ENCODE assay signal across 8 cellular contexts in genomic region chr16:88430185-88430523, GRCh38. TPM values are rescaled to one million over a fixed set of nuclear protein-coding genes. Genes with fewer than 3 reads are reported as not detected.
DNase-seq lines count a peak whose midpoint lies in the region; ATAC-seq lines count a peak whose summit lies in the region.

No MANE protein-coding gene starts in this region.

- H3K27me3 ChIP-seq in subcutaneous abdominal adipose tissue (ENCODE audit: control insufficient read depth in 5 of 5, insufficient read depth in 4 of 5, low read length in 5 of 5): peaks cover 4 to 33% (median 12%) of the 10 kb centered on the region in 5 donors

- no peaks in the 10 kb centered on the region for H3K9me3 ChIP-seq in subcutaneous abdominal adipose tissue (ENCODE audit: control insufficient read depth in 5 of 5, low read length in 5 of 5)

- H3K9ac ChIP-seq in subcutaneous abdominal adipose tissue (ENCODE audit: low read length in 5 of 5): peak overlapping the region in 2 of 5 donors; percentile 30 to 74

- intact Hi-C loops in activated T-helper 2 cell treated with anti-CD3 and anti-CD28 coated beads, Interferon-gamma antibody, Interleukin-2, Interleukin-4, amounts not matched to agents 10 μg/mL and 5 μg/mL and 100 μg/mL, durations not matched to agents 14 hours and 24 hours and 36 hours (cut with micrococcal nuclease): loop anchor here (10.0 kb wide), 2 partner anchors 235 to 655 kb away; no protein-coding TSS in a partner anchor

- peaks cover 0 to 4% (median 0%) of the 10 kb centered on the region in 5 donors for H3K36me3 ChIP-seq in subcutaneous abdominal adipose tissue (ENCODE audit: control insufficient read depth in 5 of 5, insufficient read depth in 5 of 5, low read length in 5 of 5)

- peak overlapping the region in 4 of 5 donors; percentile 27 to 66 (median 51) for H3K4me3 ChIP-seq in subcutaneous abdominal adipose tissue (ENCODE audit: low read depth in 1 of 5, low read length in 5 of 5)

- H3K27ac ChIP-seq in subcutaneous abdominal adipose tissue (ENCODE audit: low read depth, low read length): no peak overlapping the region

- no peaks in the 10 kb centered on the region for H3K4me1 Mint-ChIP-seq in activated T-helper 2 cell treated with anti-CD3 and anti-CD28 coated beads, Interferon-gamma antibody, Interleukin-2, Interleukin-4, amounts not matched to agents 10 μg/mL and 5 μg/mL and 100 μg/mL, durations not matched to agents 14 hours and 24 hours and 36 hours (ENCODE audit: low read depth)

- H3K36me3 Mint-ChIP-seq in activated T-helper 2 cell treated with anti-CD3 and anti-CD28 coated beads, Interferon-gamma antibody, Interleukin-2, Interleukin-4, amounts not matched to agents 10 μg/mL and 5 μg/mL and 100 μg/mL, durations not matched to agents 14 hours and 24 hours and 36 hours (ENCODE audit: low read depth): no peaks in the 10 kb centered on the region

- H3K27ac Mint-ChIP-seq in activated T-helper 2 cell treated with anti-CD3 and anti-CD28 coated beads, Interferon-gamma antibody, Interleukin-2, Interleukin-4, amounts not matched to agents 10 μg/mL and 5 μg/mL and 100 μg/mL, durations not matched to agents 14 hours and 24 hours and 36 hours: no peak overlapping the region

- DNase-seq in activated CD4-positive, alpha-beta T cell treated with anti-CD3 and anti-CD28 coated beads, Interleukin-2, amount 50 U/mL, for 48 hours: peak; percentile 13 to 32
- DNase-seq in activated CD4-positive, alpha-beta T cell treated with anti-CD3 and anti-CD28 coated beads, Interleukin-2, amount 50 U/mL, for 4 hours: no peak
- no peak for DNase-seq in activated T-helper 2 cell treated with anti-CD3 and anti-CD28 coated beads, Interferon-gamma antibody, Interleukin-2, Interleukin-4, amounts not matched to agents 10 μg/mL and 5 μg/mL and 100 μg/mL, durations not matched to agents 14 hours and 24 hours and 36 hours (ENCODE audit: low spot score)
- DNase-seq in iPS-NIHi7 (ENCODE audit: extremely low spot score): peak; percentile 52

- H3K9me3 Mint-ChIP-seq in activated T-helper 2 cell treated with anti-CD3 and anti-CD28 coated beads, Interferon-gamma antibody, Interleukin-2, Interleukin-4, amounts not matched to agents 10 μg/mL and 5 μg/mL and 100 μg/mL, durations not matched to agents 14 hours and 24 hours and 36 hours: no peaks in the 10 kb centered on the region

- ATAC-seq in HG03039 (IDR thresholded peaks at IDR 0.05; ENCODE audit: unreplicated experiment): no peak
- no peak for ATAC-seq in HG03378 (IDR thresholded peaks at IDR 0.05; ENCODE audit: unreplicated experiment)
- no peak for ATAC-seq in GM21528 (IDR thresholded peaks at IDR 0.05; ENCODE audit: low FRiP score, unreplicated experiment)

- peaks cover 0 to 24% (median 13%) of the 10 kb centered on the region in 5 donors for H3K4me1 ChIP-seq in subcutaneous abdominal adipose tissue (ENCODE audit: control insufficient read depth in 5 of 5, insufficient read depth in 5 of 5, low read length in 5 of 5)

- peak overlapping the region; percentile 57 for H3K4me3 Mint-ChIP-seq in activated T-helper 2 cell treated with anti-CD3 and anti-CD28 coated beads, Interferon-gamma antibody, Interleukin-2, Interleukin-4, amounts not matched to agents 10 μg/mL and 5 μg/mL and 100 μg/mL, durations not matched to agents 14 hours and 24 hours and 36 hours (ENCODE audit: low read depth)

- H3K27me3 Mint-ChIP-seq in activated T-helper 2 cell treated with anti-CD3 and anti-CD28 coated beads, Interferon-gamma antibody, Interleukin-2, Interleukin-4, amounts not matched to agents 10 μg/mL and 5 μg/mL and 100 μg/mL, durations not matched to agents 14 hours and 24 hours and 36 hours (ENCODE audit: low read depth): peaks cover 13% of the 10 kb centered on the region

RNA-seq across cellular contexts. Expression of gene ZFPM1, which starts 22.9 kb away (rescaled TPM):
- 12.9 and 14.5 TPM in 2 replicates for total RNA-seq in activated T-helper 2 cell treated with anti-CD3 and anti-CD28 coated beads, Interferon-gamma antibody, Interleukin-2, Interleukin-4, amounts not matched to agents 10 μg/mL and 5 μg/mL and 100 μg/mL, durations not matched to agents 14 hours and 24 hours and 36 hours

RNA-seq across cellular contexts. Expression of gene ZNF469, which starts 47.4 kb away (rescaled TPM):
- 0.59 and 0.67 TPM in 2 replicates for total RNA-seq in activated T-helper 2 cell treated with anti-CD3 and anti-CD28 coated beads, Interferon-gamma antibody, Interleukin-2, Interleukin-4, amounts not matched to agents 10 μg/mL and 5 μg/mL and 100 μg/mL, durations not matched to agents 14 hours and 24 hours and 36 hours

Comparison
In these comparisons a context has a peak if more than half of its experiments do, and no peak if none do; other contexts are left out.
1. DNase-seq: peak in activated CD4-positive, alpha-beta T cell treated with anti-CD3 and anti-CD28 coated beads, Interleukin-2, amount 50 U/mL, for 48 hours (2 of 2) and iPS-NIHi7 (single experiment); none in activated CD4-positive, alpha-beta T cell treated with anti-CD3 and anti-CD28 coated beads, Interleukin-2, amount 50 U/mL, for 4 hours (0 of 2) and activated T-helper 2 cell treated with anti-CD3 and anti-CD28 coated beads, Interferon-gamma antibody, Interleukin-2, Interleukin-4, amounts not matched to agents 10 μg/mL and 5 μg/mL and 100 μg/mL, durations not matched to agents 14 hours and 24 hours and 36 hours (single experiment).